7 cellular contexts compared by ENCODE assay signal in the genomic region with DNA sequence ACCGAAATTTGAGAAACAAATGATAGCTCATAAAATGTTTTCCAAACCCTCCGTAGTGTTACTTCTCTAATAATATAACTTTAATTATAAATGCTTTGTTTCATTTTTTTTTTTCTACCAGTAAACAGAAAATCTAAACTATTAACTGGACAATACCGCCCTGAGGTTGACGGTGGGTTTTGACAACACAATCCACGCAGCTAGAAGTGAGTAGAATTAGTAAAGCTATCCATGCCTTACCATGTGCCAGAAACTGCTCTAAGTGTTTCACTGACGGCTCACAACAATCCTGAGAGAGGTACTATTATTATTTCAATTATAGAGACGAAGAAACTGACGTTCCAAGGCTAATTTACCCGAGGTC. TPM values are rescaled to one million over a fixed set of nuclear protein-coding genes. Genes with fewer than 3 reads are reported as not detected.
A peak's percentile ranks its signal among the peaks of the same experiment; 100 is the strongest.
DNase-seq lines count a peak whose midpoint lies in the region; ATAC-seq and TF ChIP-seq lines count a peak whose summit lies in the region.

No MANE protein-coding gene starts in this region.

- H3K27ac ChIP-seq in SJCRH30 = peak overlapping the region; percentile 45

- no peak for ATAC-seq in GM21526 (IDR thresholded peaks at IDR 0.05; ENCODE audit: low FRiP score, unreplicated experiment)

- H3K36me3 ChIP-seq in HAP-1 (replicated peaks) (no peaks in the 10 kb centered on the region; the same call in 1 of the 2 replicates), SJCRH30 (no peaks in the 10 kb centered on the region)

- DNase-seq in HAP-1 (ENCODE audit: low spot score in 2 of 2) = no peak
- DNase-seq in SJCRH30 = no peak
- DNase-seq in fibroblast of villous mesenchyme (ENCODE audit: low read depth) = no peak
- DNase-seq in skeletal muscle cell (ENCODE audit: low read depth) = no peak
- no peak for DNase-seq in dermis blood vessel endothelial cell
- no peak for DNase-seq in GM19240 (ENCODE audit: insufficient read length, low spot score)

- no peaks in the 10 kb centered on the region for H3K9me3 ChIP-seq in HAP-1
- no peaks in the 10 kb centered on the region for H3K9me3 ChIP-seq in SJCRH30 (replicated peaks)

- in situ Hi-C loops in HAP-1 (cut with MboI; ENCODE audit: low sequenced_read_pairs) = no loop called here

- H3K4me3 ChIP-seq in HAP-1 (peak overlapping the region; percentile 73), SJCRH30 (peak overlapping the region; percentile 85), fibroblast of villous mesenchyme (ENCODE audit: low read depth, low read length) (peak overlapping the region; percentile 88), skeletal muscle cell (ENCODE audit: low read depth, low read length) (peak overlapping the region; percentile 90)

- H3K4me1 ChIP-seq in HAP-1 (no peaks in the 10 kb centered on the region), SJCRH30 (no peaks in the 10 kb centered on the region)

- no peak for TF ChIP-seq CTCF in fibroblast of villous mesenchyme (IDR thresholded peaks at IDR 0.05; ENCODE audit: insufficient read depth, low read depth, low read length)

- H3K27me3 ChIP-seq in HAP-1 (ENCODE audit: low read depth) (no peaks in the 10 kb centered on the region), SJCRH30 (no peaks in the 10 kb centered on the region)

RNA-seq across cellular contexts. Expression of gene NDUFAF1, which starts 0.4 kb away (rescaled TPM):
- 17.2 and 17.4 TPM in 2 replicates for total RNA-seq in SJCRH30 (2014; rRNA removed; shearing (Covaris generic))
- total RNA-seq in fibroblast of villous mesenchyme (27.4 and 28.5 TPM in 2 replicates), dermis blood vessel endothelial cell (20.3 and 22.6 TPM in 2 replicates)

RNA-seq across cellular contexts. Expression of gene RTF1, which starts 15.0 kb away (rescaled TPM):
- 49.8 and 53.9 TPM in 2 replicates for total RNA-seq in SJCRH30 (2014; rRNA removed; shearing (Covaris generic))
- total RNA-seq in fibroblast of villous mesenchyme (30.0 and 37.1 TPM in 2 replicates), dermis blood vessel endothelial cell (25.4 and 25.9 TPM in 2 replicates)
